In genomic region chr7:474605-475424, GRCh38 we compare ENCODE assay signal across 23 cellular contexts. TPM values are rescaled to one million over a fixed set of nuclear protein-coding genes. Genes with fewer than 3 reads are reported as not detected.
DNase-seq lines count a peak whose midpoint lies in the region; ATAC-seq, FAIRE-seq and TF ChIP-seq lines count a peak whose summit lies in the region.
"Had no signal": no experiment of that assay in that cellular context is flagged by ENCODE, and none has a peak within 500 bp of the region (broad histone marks: within the 10 kb centered on the region; RNA-seq: fewer than 3 reads in every experiment).

No MANE protein-coding gene starts in this region.

- intact Hi-C loops in K562 (cut with micrococcal nuclease) = no loop called here
- intact Hi-C loops in kidney (cut with DNase I) = no loop called here
- intact Hi-C loops in sigmoid colon (cut with DNase I) = no loop called here

- no peaks in the 10 kb centered on the region for H3K36me3 ChIP-seq in H7 (replicated peaks; ENCODE audit: control insufficient read depth, insufficient read depth, low read length)
- no peaks in the 10 kb centered on the region for H3K36me3 ChIP-seq in K562 (ENCODE audit: control insufficient read depth, insufficient read depth, low read length)
- no peaks in the 10 kb centered on the region for H3K36me3 ChIP-seq in kidney (ENCODE audit: control insufficient read depth in 1 of 2, insufficient read depth in 2 of 2, low read length in 2 of 2)
- no peaks in the 10 kb centered on the region for H3K36me3 ChIP-seq in sigmoid colon
- H3K36me3 ChIP-seq: HAP-1 had no signal

- TF ChIP-seq CTCF in K562 (IDR thresholded peaks at IDR 0.05 in 2 of 3, conservative IDR thresholded peaks at IDR 0.05 in 1 of 3; ENCODE audit: insufficient read depth in 2 of 3, low read depth in 1 of 3, low read length in 3 of 3) = no peak
- TF ChIP-seq CTCF in kidney (IDR thresholded peaks at IDR 0.05; ENCODE audit: borderline replicate concordance, extremely low read depth, insufficient read depth) = no peak
- TF ChIP-seq CTCF in sigmoid colon (IDR thresholded peaks at IDR 0.05) = no peak
- no peak for TF ChIP-seq CTCF in mesothelial cell of epicardium (IDR thresholded peaks at IDR 0.05; ENCODE audit: unreplicated experiment)

- no peaks in the 10 kb centered on the region for H3K79me2 ChIP-seq in K562 (ENCODE audit: control insufficient read depth, insufficient read depth, low read length)

- no peaks in the 10 kb centered on the region for H3K27me3 Mint-ChIP-seq in mesothelial cell of epicardium (ENCODE audit: low read depth)
- H3K27me3 Mint-ChIP-seq: activated naive CD8-positive, alpha-beta T cell treated with anti-CD3 and anti-CD28 coated beads, Interleukin-2, amount 50 U/mL, for 24 hours; central memory CD8-positive, alpha-beta T cell had no signal

- H3K27ac ChIP-seq in K562 (ENCODE audit: extremely low read depth, low read depth, low read length) (no peak overlapping the region), kidney (ENCODE audit: low read depth in 2 of 2, low read length in 2 of 2) (no peak overlapping the region), sigmoid colon (no peak overlapping the region)
- H3K27ac ChIP-seq: C4-2B, psoas muscle, skin epidermis had no signal

- no peak overlapping the region for H3K4me3 Mint-ChIP-seq in mesothelial cell of epicardium
- H3K4me3 Mint-ChIP-seq: activated naive CD8-positive, alpha-beta T cell treated with anti-CD3 and anti-CD28 coated beads, Interleukin-2, amount 50 U/mL, for 24 hours; central memory CD8-positive, alpha-beta T cell; T-helper 17 cell had no signal

- H3K27me3 ChIP-seq in H7 (ENCODE audit: control insufficient read depth, insufficient read depth, low read length) (no peaks in the 10 kb centered on the region; the same call in 1 of the 2 replicates), K562 (ENCODE audit: control insufficient read depth in 2 of 2, insufficient read depth in 2 of 2, low read length in 2 of 2) (no peaks in the 10 kb centered on the region), sigmoid colon (no peaks in the 10 kb centered on the region)

- no peaks in the 10 kb centered on the region for H4K20me1 ChIP-seq in K562 (replicated peaks; ENCODE audit: control insufficient read depth, insufficient read depth, low read length)

- no peak overlapping the region for H3K27ac Mint-ChIP-seq in mesothelial cell of epicardium
- H3K27ac Mint-ChIP-seq: activated naive CD8-positive, alpha-beta T cell treated with anti-CD3 and anti-CD28 coated beads, Interleukin-2, amount 50 U/mL, for 24 hours; T-helper 17 cell had no signal

- POLR2A ChIA-PET in K562 (lab: Yijun Ruan, JAX) = interaction anchor here (0.6 kb wide), 1 partner anchor 16 kb away, joined by 3 read pairs; no protein-coding TSS in a partner anchor

- in situ Hi-C loops in K562 (cut with MboI) = no loop called here

- no peaks in the 10 kb centered on the region for H3K36me3 Mint-ChIP-seq in mesothelial cell of epicardium

- no peak overlapping the region for H3K4me3 ChIP-seq in H7 (ENCODE audit: insufficient read depth, low read depth, low read length)
- no peak overlapping the region for H3K4me3 ChIP-seq in K562
- no peak overlapping the region for H3K4me3 ChIP-seq in kidney (ENCODE audit: low read length in 2 of 2)
- no peak overlapping the region for H3K4me3 ChIP-seq in sigmoid colon
- H3K4me3 ChIP-seq: HAP-1, psoas muscle, skin epidermis had no signal

- CTCF ChIA-PET in K562 (lab: Yijun Ruan, JAX; ENCODE audit: low intra/inter-chr PET ratio) = no interaction called here

- no peaks in the 10 kb centered on the region for H3K9me3 Mint-ChIP-seq in mesothelial cell of epicardium
- H3K9me3 Mint-ChIP-seq: activated naive CD8-positive, alpha-beta T cell treated with anti-CD3 and anti-CD28 coated beads, Interleukin-2, amount 50 U/mL, for 24 hours; central memory CD8-positive, alpha-beta T cell had no signal

- DNase-seq in H7 = peak; percentile 61
- DNase-seq in K562 (ENCODE audit: extremely low read depth in 1 of 4, low spot score in 3 of 4) = no peak
- DNase-seq in kidney = peak; percentile 54
- DNase-seq in sigmoid colon = peak; percentile 37
- DNase-seq in HK-2 (ENCODE audit: unreplicated experiment) = no peak
- DNase-seq in mesothelial cell of epicardium (ENCODE audit: low spot score in 2 of 2, unreplicated experiment in 2 of 2) = no peak
- DNase-seq: activated gamma-delta T cell; activated naive CD8-positive, alpha-beta T cell treated with anti-CD3 and anti-CD28 coated beads, Interleukin-2, amount 50 U/mL, for 24 hours; Calu3; DMS79 treated with DMSO at 0.1 percent for 48 hours; GF-D8; NCI-H146; stimulated activated CD8-positive, alpha-beta memory T cell treated with anti-CD3 and anti-CD28 coated beads, Interleukin-4, amount 100 ng/mL, for 48 hours; trophoblast cell had no signal

- no TSS peak for BruUV-seq in K562 (replicated peaks; lab: Mats Ljungman, UMichigan)

- ATAC-seq in K562 (no peak), HG03039 (IDR thresholded peaks at IDR 0.05; ENCODE audit: unreplicated experiment) (no peak)
- ATAC-seq: activated naive CD8-positive, alpha-beta T cell treated with anti-CD3 and anti-CD28 coated beads, Interleukin-2, amount 50 U/mL, for 24 hours; psoas muscle; SK-N-SH treated with all-trans-retinoic acid at 6 μM for 48 hours; T-helper 17 cell had no signal

- peaks cover 30% of the 10 kb centered on the region for H3K4me1 Mint-ChIP-seq in mesothelial cell of epicardium
- H3K4me1 Mint-ChIP-seq: central memory CD8-positive, alpha-beta T cell; T-helper 17 cell had no signal

- H3K4me1 ChIP-seq in K562 (replicated peaks in 1 of 2; ENCODE audit: control insufficient read depth in 2 of 2, insufficient read depth in 2 of 2, low read length in 2 of 2) (peaks cover 14 to 53% of the 10 kb centered on the region in 2 experiments), kidney (ENCODE audit: control insufficient read depth in 1 of 2, insufficient read depth in 1 of 2, low read depth in 1 of 2, low read length in 2 of 2) (peaks cover 0 to 6% of the 10 kb centered on the region in 2 donors), sigmoid colon (peaks cover 0 to 12% (median 10%) of the 10 kb centered on the region in 4 donors)
- H3K4me1 ChIP-seq: HAP-1 had no signal

- peak overlapping the region in 1 of 2 experiments; percentile 64; a peak in 2 of 4 replicates for H3K9ac ChIP-seq in K562 (ENCODE audit: insufficient read depth in 1 of 2, low read depth in 2 of 2, low read length in 2 of 2)
- no peak overlapping the region for H3K9ac ChIP-seq in kidney (ENCODE audit: low read length in 2 of 2)

- no peak for FAIRE-seq in K562 (lab: Jason Lieb, UNC)
- FAIRE-seq in kidney (lab: Jason Lieb, UNC) = no peak
- FAIRE-seq: GM19239 had no signal

- no peak overlapping the region for H2AFZ ChIP-seq in K562 (ENCODE audit: low read depth, low read length)

- no peak overlapping the region for H3K4me2 ChIP-seq in K562 (ENCODE audit: insufficient read depth, low read length)

- no peak for TF ChIP-seq RAD21 in K562 (CRISPR knock-in tag; conservative IDR thresholded peaks at IDR 0.05 in 1 of 2, IDR thresholded peaks at IDR 0.05 in 1 of 2)

- TF ChIP-seq EP300 in K562 (IDR thresholded peaks at IDR 0.05; ENCODE audit: low read length) (no peak), sigmoid colon (IDR thresholded peaks at IDR 0.05) (no peak)

- WGBS in K562 (ENCODE audit: insufficient coverage, low coverage, missing lambda C conversion rate) = 58% methylated on average over 22 of the region's 23 CpGs
- 90 to 92% methylated on average over 23 of the region's 23 CpGs for whole genome bisulfite sequencing in sigmoid colon, 2 donors

- no peak for TF ChIP-seq POLR2A in K562 (conservative IDR thresholded peaks at IDR 0.05)
- no peak for TF ChIP-seq POLR2A in sigmoid colon (IDR thresholded peaks at IDR 0.05)

- H3K9me1 ChIP-seq in K562 (ENCODE audit: control insufficient read depth, insufficient read depth, low read length) = no peaks in the 10 kb centered on the region

- H3K9me3 ChIP-seq in K562 (replicated peaks; ENCODE audit: control insufficient read depth, insufficient read depth, low read depth, low read length) (peaks cover 6% of the 10 kb centered on the region), kidney (ENCODE audit: control insufficient read depth in 1 of 2, low read length in 2 of 2) (peaks cover 0 to 6% of the 10 kb centered on the region in 2 donors), sigmoid colon (peaks cover 0 to 3% (median 0%) of the 10 kb centered on the region in 4 donors)
- H3K9me3 ChIP-seq: HAP-1, psoas muscle had no signal

TF ChIP-seq in K562, 482 proteins besides CTCF, POLR2A, EP300 and RAD21:
- TF ChIP-seq ZNF24 (IDR thresholded peaks at IDR 0.05) (no peak), ZNF347 (CRISPR knock-in tag; IDR thresholded peaks at IDR 0.05; ENCODE audit: low read depth) (no peak)
- TF ChIP-seq, protein P1, sequence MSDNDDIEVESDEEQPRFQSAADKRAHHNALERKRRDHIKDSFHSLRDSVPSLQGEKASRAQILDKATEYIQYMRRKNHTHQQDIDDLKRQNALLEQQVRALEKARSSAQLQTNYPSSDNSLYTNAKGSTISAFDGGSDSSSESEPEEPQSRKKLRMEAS (CRISPR knock-in tag; IDR thresholded peaks at IDR 0.05) = 0 out of 2 replicates have a peak, but pooled peaks have one; percentile 15
TF ChIP-seq in K562: peak in this region for 1.

RNA-seq across cellular contexts. Expression of gene PDGFA, which starts 44.8 kb away (rescaled TPM):
- total RNA-seq in H7 (2014; rRNA removed; shearing (Covaris generic)) = 149 and 202 TPM in 2 replicates
- 21.5 and 51.6 TPM in 2 replicates for total RNA-seq in K562 (2011; cell fraction: chromatin; rRNA removed; ENCODE audit: low replicate concordance)
- total RNA-seq in K562 (2011; cell fraction: nucleolus; rRNA removed) = 36.1 and 57.4 TPM in 2 replicates
- 30.2 and 38.4 TPM in 2 replicates for total RNA-seq in K562 (2011; cell fraction: nucleoplasm; rRNA removed)
- total RNA-seq in K562 (2014; rRNA removed) (8.1 and 10.0 TPM in 2 replicates), K562 (2014; rRNA removed; fragmentation: Illumina TruSeq; extraction: Trizol) (3.6 and 5.0 TPM in 2 replicates), K562 (2015; rRNA removed; fragmentation: Illumina TruSeq; extraction: Trizol) (4.6 and 6.1 TPM in 2 replicates), K562 (2021) (9.8 and 10.2 TPM in 2 replicates), kidney (53.0 TPM), sigmoid colon (10 to 100 TPM; 33.9 to 38.5 (median 36.9) TPM), mesothelial cell of epicardium (74.0 to 78.8 TPM (median 75.3 TPM) in 3 replicates)
- polyA plus RNA-seq in K562 (2011; rRNA removed) (7.9 TPM in 2 replicates), K562 (2014; fragmentation: Illumina TruSeq; extraction: Trizol) (2.5 and 4.7 TPM in 2 replicates), K562 (2014; fragmentation: Nextera tagmentation; extraction: Ambion mirVana) (1 to 10 TPM; 3.9 to 9.5 TPM), K562 (2014; rRNA removed) (2.6 and 3.6 TPM in 2 replicates), kidney (ENCODE audit: insufficient read depth, low read depth, low replicate concordance) (14.1 TPM), sigmoid colon (10 to 100 TPM; 19.7 to 21.6 (median 20.0) TPM)
- 5.2 and 10.8 TPM in 2 replicates for polyA plus RNA-seq in K562 (2011; cell fraction: cytosol; rRNA removed)
- polyA plus RNA-seq in K562 (2011; cell fraction: nucleus; rRNA removed) = 13.3 and 32.6 TPM in 2 replicates
- polyA plus RNA-seq in K562 (2012) = 6.4 and 9.1 TPM in 2 replicates
- polyA minus RNA-seq in K562 (2011; rRNA and poly(A)+ RNA removed) = 24.4 and 37.5 TPM in 2 replicates
- 34.5 and 45.2 TPM in 2 replicates for polyA minus RNA-seq in K562 (2011; cell fraction: cytosol; rRNA and poly(A)+ RNA removed)
- polyA minus RNA-seq in K562 (2011; cell fraction: nucleus; rRNA and poly(A)+ RNA removed) = 11.0 and 13.5 TPM in 2 replicates

Comparison
In these comparisons a context has a peak if more than half of its experiments do, and no peak if none do; other contexts are left out.
1. DNase-seq: peak in H7 (single experiment), kidney (single experiment) and sigmoid colon (single experiment); none in K562 (0 of 4), HK-2 (single experiment) and mesothelial cell of epicardium (0 of 2).